ENCODE assay signal across 2 cellular contexts in the genomic region with DNA sequence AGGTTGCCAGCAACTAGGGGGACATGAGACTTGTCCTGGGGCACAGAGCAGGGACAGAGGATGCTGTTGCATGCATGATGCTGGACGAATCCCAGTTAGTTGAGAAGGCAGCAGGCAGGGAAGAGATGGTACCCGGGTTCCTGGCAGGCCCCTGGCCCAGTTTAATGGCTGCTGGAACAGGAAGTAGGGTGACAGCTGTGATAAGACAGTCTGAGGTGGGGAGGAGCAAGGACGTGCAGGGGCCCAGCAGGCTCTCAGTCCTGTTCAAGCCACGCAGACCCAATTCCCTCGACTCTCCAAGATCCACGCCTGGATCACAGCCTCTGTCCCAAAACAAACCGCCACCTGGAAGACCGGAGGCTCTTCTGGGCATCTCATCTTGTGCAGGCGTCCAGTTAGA.
TF ChIP-seq lines count a peak whose summit lies in the region.

No MANE protein-coding gene starts in this region.

TF ChIP-seq in SK-N-SH, 30 proteins besides CTCF, POLR2A, EP300 and RAD21 (continued from another document):
- TF ChIP-seq, protein P1, sequence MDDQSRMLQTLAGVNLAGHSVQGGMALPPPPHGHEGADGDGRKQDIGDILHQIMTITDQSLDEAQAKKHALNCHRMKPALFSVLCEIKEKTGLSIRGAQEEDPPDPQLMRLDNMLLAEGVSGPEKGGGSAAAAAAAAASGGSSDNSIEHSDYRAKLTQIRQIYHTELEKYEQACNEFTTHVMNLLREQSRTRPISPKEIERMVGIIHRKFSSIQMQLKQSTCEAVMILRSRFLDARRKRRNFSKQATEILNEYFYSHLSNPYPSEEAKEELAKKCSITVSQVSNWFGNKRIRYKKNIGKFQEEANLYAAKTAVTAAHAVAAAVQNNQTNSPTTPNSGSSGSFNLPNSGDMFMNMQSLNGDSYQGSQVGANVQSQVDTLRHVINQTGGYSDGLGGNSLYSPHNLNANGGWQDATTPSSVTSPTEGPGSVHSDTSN (IDR thresholded peaks at IDR 0.05), result no peak
- no peak for TF ChIP-seq SIN3A (IDR thresholded peaks at IDR 0.05; ENCODE audit: borderline replicate concordance, low read depth, low read length)
- TF ChIP-seq MEF2A (IDR thresholded peaks at IDR 0.05; ENCODE audit: borderline replicate concordance, low read depth), result no peak
- no peak for TF ChIP-seq YY1 (IDR thresholded peaks at IDR 0.05; ENCODE audit: low read depth)

TF ChIP-seq in SK-N-SH treated with all-trans-retinoic acid at 6 μM for 48 hours, 23 proteins besides CTCF, POLR2A, EP300 and RAD21 (continued from another document):
- no peak for TF ChIP-seq TCF4 (CRISPR knock-in tag; IDR thresholded peaks at IDR 0.05; ENCODE audit: borderline replicate concordance)
- no peak for TF ChIP-seq BACH2 (CRISPR knock-in tag; IDR thresholded peaks at IDR 0.05; ENCODE audit: borderline replicate concordance)
- TF ChIP-seq ZNF70 (CRISPR knock-in tag; IDR thresholded peaks at IDR 0.05), result no peak
- no peak for TF ChIP-seq ARNTL (CRISPR knock-in tag; IDR thresholded peaks at IDR 0.05; ENCODE audit: borderline replicate concordance, low read depth)
- no peak for TF ChIP-seq SNAI2 (CRISPR knock-in tag; IDR thresholded peaks at IDR 0.05)
- TF ChIP-seq, protein P2, sequence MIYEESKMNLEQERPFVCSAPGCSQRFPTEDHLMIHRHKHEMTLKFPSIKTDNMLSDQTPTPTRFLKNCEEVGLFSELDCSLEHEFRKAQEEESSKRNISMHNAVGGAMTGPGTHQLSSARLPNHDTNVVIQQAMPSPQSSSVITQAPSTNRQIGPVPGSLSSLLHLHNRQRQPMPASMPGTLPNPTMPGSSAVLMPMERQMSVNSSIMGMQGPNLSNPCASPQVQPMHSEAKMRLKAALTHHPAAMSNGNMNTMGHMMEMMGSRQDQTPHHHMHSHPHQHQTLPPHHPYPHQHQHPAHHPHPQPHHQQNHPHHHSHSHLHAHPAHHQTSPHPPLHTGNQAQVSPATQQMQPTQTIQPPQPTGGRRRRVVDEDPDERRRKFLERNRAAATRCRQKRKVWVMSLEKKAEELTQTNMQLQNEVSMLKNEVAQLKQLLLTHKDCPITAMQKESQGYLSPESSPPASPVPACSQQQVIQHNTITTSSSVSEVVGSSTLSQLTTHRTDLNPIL (CRISPR knock-in tag; IDR thresholded peaks at IDR 0.05; ENCODE audit: low read depth), result no peak
- no peak for TF ChIP-seq ZC3H10 (CRISPR knock-in tag; IDR thresholded peaks at IDR 0.05)
- no peak for TF ChIP-seq ZFP30 (CRISPR knock-in tag; IDR thresholded peaks at IDR 0.05)
- no peak for TF ChIP-seq ZNF8 (CRISPR knock-in tag; IDR thresholded peaks at IDR 0.05)
- no peak for TF ChIP-seq OSR1 (CRISPR knock-in tag; IDR thresholded peaks at IDR 0.05)
TF ChIP-seq in SK-N-SH treated with all-trans-retinoic acid at 6 μM for 48 hours: peak in this region for 0.
